Comparison of ENCODE assay signal across 7 cellular contexts in the genomic region with DNA sequence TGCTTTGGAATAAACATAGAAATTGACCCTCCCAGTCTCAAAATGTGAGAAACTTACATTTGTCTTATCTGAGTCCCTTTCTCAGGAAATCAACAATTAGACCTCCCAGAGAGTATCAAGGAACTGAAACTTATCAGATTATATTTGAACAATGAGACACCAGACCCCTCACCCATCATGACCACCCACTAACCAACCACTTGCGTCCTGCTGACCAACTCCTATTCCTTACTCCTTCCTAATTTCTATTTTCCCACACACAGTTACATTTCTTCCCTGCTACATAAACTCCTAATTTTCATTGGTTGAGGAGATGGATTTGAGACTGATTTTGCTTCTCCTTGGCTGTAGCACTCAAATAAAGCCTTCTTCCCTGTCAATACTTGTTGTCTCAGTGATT.
"Had no signal": no experiment of that assay in that cellular context is flagged by ENCODE, and none has a peak within 500 bp of the region (broad histone marks: within the 10 kb centered on the region; RNA-seq: fewer than 3 reads in every experiment).

No MANE protein-coding gene starts in this region.

- ATAC-seq: HepG2, K562 had no signal

- DNase-seq: IMR-90, KBM-7, KG1 had no signal

- H3K4me3 ChIP-seq: K562 had no signal

- H3K27ac ChIP-seq: HL-60 had no signal

- FAIRE-seq: HepG2, HTR-8/SVneo, K562 had no signal
